ENCODE assay signal across 25 cellular contexts in the genomic region with DNA sequence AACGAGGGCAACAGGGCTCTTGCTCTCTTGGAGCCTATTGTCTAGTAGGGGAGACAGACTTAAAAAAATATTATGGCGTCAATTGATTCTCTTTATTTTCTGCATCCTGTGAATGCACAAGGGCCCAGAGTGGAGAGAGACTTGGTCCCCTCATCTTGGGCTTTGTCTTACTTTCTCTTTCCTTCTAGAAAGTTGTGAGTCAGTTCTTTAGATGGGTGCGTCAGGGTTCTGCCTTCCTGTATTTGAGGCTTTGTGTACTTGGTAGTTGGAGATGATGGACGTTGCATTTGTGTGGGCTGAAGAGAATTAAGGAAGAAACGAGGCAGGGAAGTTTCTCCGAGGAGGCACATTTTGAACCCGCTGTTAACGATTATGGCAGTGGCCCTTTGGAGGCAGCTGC. TPM values are rescaled to one million over a fixed set of nuclear protein-coding genes. Genes with fewer than 3 reads are reported as not detected.
"Had no signal": no experiment of that assay in that cellular context is flagged by ENCODE, and none has a peak within 500 bp of the region (broad histone marks: within the 10 kb centered on the region; RNA-seq: fewer than 3 reads in every experiment).

No MANE protein-coding gene starts in this region.

- H3K4me1 Mint-ChIP-seq: T-cell had no signal

- H3K27me3 ChIP-seq: MG63 had no signal

- H3K36me3 Mint-ChIP-seq: T-cell had no signal

- H3K4me3 Mint-ChIP-seq: T-cell; T-helper 1 cell treated with Interleukin-12 subunit alpha and Interleukin-12 subunit beta and Interleukin-4 antibody, amounts not matched to agents 30 μg/mL and 1 μg/mL, for 36 hours had no signal

- H3K36me3 ChIP-seq: MG63, SJSA1 had no signal

- H3K27ac ChIP-seq: SJSA1, SK-N-MC had no signal

- H3K9me3 ChIP-seq: MG63, SJSA1 had no signal

- ATAC-seq: HepG2, Panc1, PC-3, Right ventricle myocardium inferior, T-cell had no signal

- H3K4me1 ChIP-seq: SJSA1 had no signal

- DNase-seq: IMR-90, Karpas-422, KG1, MG63, NCI-H1092, NCI-H1105 treated with DMSO at 0.1 percent for 48 hours, NCI-H1417 treated with DMSO at 0.1 percent for 48 hours, NCI-H146, NCI-H1694 treated with DMSO at 0.1 percent for 48 hours, NCI-H2029, NCI-H2081 treated with DMSO at 0.1 percent for 48 hours, NCI-H2227 treated with DMSO at 0.1 percent for 48 hours, NCI-H524, NCI-H526 treated with DMSO at 0.1 percent for 48 hours, NCI-H748 treated with DMSO at 0.1 percent for 48 hours, PC-3, SHP77 treated with DMSO at 0.1 percent for 48 hours, T-cell had no signal

- H3K9me3 Mint-ChIP-seq: T-cell; T-helper 1 cell treated with Interleukin-12 subunit alpha and Interleukin-12 subunit beta and Interleukin-4 antibody, amounts not matched to agents 30 μg/mL and 1 μg/mL, for 36 hours had no signal

- H3K4me3 ChIP-seq: MG63, SJSA1, SK-N-MC had no signal

- H3K27ac Mint-ChIP-seq: T-cell; T-helper 1 cell treated with Interleukin-12 subunit alpha and Interleukin-12 subunit beta and Interleukin-4 antibody, amounts not matched to agents 30 μg/mL and 1 μg/mL, for 36 hours had no signal

RNA-seq across cellular contexts. Expression of gene CACNA1D, which starts 52.9 kb away (rescaled TPM):
- total RNA-seq: IMR-90, NCI-H460, PC-3, SJSA1 had no signal
